In genomic region chr11:94794287-94795168, GRCh38 we compare ENCODE assay signal across 8 cellular contexts. TPM values are rescaled to one million over a fixed set of nuclear protein-coding genes. Genes with fewer than 3 reads are reported as not detected.
DNase-seq lines count a peak whose midpoint lies in the region; ATAC-seq and TF ChIP-seq lines count a peak whose summit lies in the region.

No MANE protein-coding gene starts in this region.

- POLR2A ChIA-PET in CD4-positive, alpha-beta memory T cell (lab: Charles Lee; ENCODE audit: partially characterized antibody) = no interaction called here

- H3K27ac Mint-ChIP-seq in CD4-positive, alpha-beta memory T cell = no peak overlapping the region
- H3K27ac Mint-ChIP-seq in activated CD8-positive, alpha-beta memory T cell treated with anti-CD3 and anti-CD28 coated beads, Interleukin-2, amount 10 ng/mL, durations not matched to agents 7 days and 5 days = no peak overlapping the region

- no peak overlapping the region for H3K27ac ChIP-seq in CD4-positive, alpha-beta memory T cell (ENCODE audit: low read depth, low read length)

- H3K4me3 ChIP-seq in fibroblast of pulmonary artery (replicated peaks; ENCODE audit: low read depth, low read length) = peak overlapping the region; percentile 43
- H3K4me3 ChIP-seq in CD4-positive, alpha-beta memory T cell (ENCODE audit: low read length in 2 of 2) = no peak overlapping the region

- H3K4me3 Mint-ChIP-seq in CD4-positive, alpha-beta memory T cell = no peak overlapping the region
- H3K4me3 Mint-ChIP-seq in activated CD8-positive, alpha-beta memory T cell treated with anti-CD3 and anti-CD28 coated beads, Interleukin-2, amount 10 ng/mL, durations not matched to agents 7 days and 5 days = no peak overlapping the region

- H3K36me3 ChIP-seq in CD4-positive, alpha-beta memory T cell (ENCODE audit: insufficient read depth, low read length) = no peaks in the 10 kb centered on the region

- H3K4me1 ChIP-seq in CD4-positive, alpha-beta memory T cell (ENCODE audit: insufficient read depth, low read length) = no peaks in the 10 kb centered on the region

- no peak for TF ChIP-seq CTCF in fibroblast of pulmonary artery (IDR thresholded peaks at IDR 0.05; ENCODE audit: low read length, missing control alignments)

- no peaks in the 10 kb centered on the region for H3K9me3 Mint-ChIP-seq in CD4-positive, alpha-beta memory T cell
- H3K9me3 Mint-ChIP-seq in activated CD8-positive, alpha-beta memory T cell treated with anti-CD3 and anti-CD28 coated beads, Interleukin-2, amount 10 ng/mL, durations not matched to agents 7 days and 5 days (ENCODE audit: low read depth) = no peaks in the 10 kb centered on the region

- no peaks in the 10 kb centered on the region for H3K9me3 ChIP-seq in CD4-positive, alpha-beta memory T cell (ENCODE audit: control insufficient read depth in 1 of 2, low read length in 2 of 2)

- DNase-seq in EH (ENCODE audit: low read depth) (peak; percentile 99), RPMI7951 (ENCODE audit: low read depth) (peak; percentile 99), fibroblast of pulmonary artery (ENCODE audit: low read depth) (peak; percentile 98), pulmonary artery endothelial cell (ENCODE audit: low read depth, low spot score) (peak; percentile 80)
- no peak for DNase-seq in CD4-positive, alpha-beta memory T cell
- DNase-seq in activated CD8-positive, alpha-beta memory T cell treated with anti-CD3 and anti-CD28 coated beads, Interleukin-2, amount 10 ng/mL, durations not matched to agents 7 days and 5 days = no peak

- intact Hi-C loops in CD4-positive, alpha-beta memory T cell (cut with micrococcal nuclease) = no loop called here

- no peaks in the 10 kb centered on the region for H3K4me1 Mint-ChIP-seq in CD4-positive, alpha-beta memory T cell
- H3K4me1 Mint-ChIP-seq in activated CD8-positive, alpha-beta memory T cell treated with anti-CD3 and anti-CD28 coated beads, Interleukin-2, amount 10 ng/mL, durations not matched to agents 7 days and 5 days = no peaks in the 10 kb centered on the region

- H3K36me3 Mint-ChIP-seq in CD4-positive, alpha-beta memory T cell = no peaks in the 10 kb centered on the region
- no peaks in the 10 kb centered on the region for H3K36me3 Mint-ChIP-seq in activated CD8-positive, alpha-beta memory T cell treated with anti-CD3 and anti-CD28 coated beads, Interleukin-2, amount 10 ng/mL, durations not matched to agents 7 days and 5 days

- peaks cover 2 to 12% of the 10 kb centered on the region in 2 donors for H3K27me3 Mint-ChIP-seq in CD4-positive, alpha-beta memory T cell
- H3K27me3 Mint-ChIP-seq in activated CD8-positive, alpha-beta memory T cell treated with anti-CD3 and anti-CD28 coated beads, Interleukin-2, amount 10 ng/mL, durations not matched to agents 7 days and 5 days = peaks cover 15% of the 10 kb centered on the region

- no peaks in the 10 kb centered on the region for H3K27me3 ChIP-seq in CD4-positive, alpha-beta memory T cell (ENCODE audit: insufficient read depth, low read length)

- CTCF ChIA-PET in CD4-positive, alpha-beta memory T cell (lab: Charles Lee; ENCODE audit: partially characterized antibody) = interaction anchor here (1.8 kb wide), 1 partner anchor 10 kb away, joined by 4 read pairs; no protein-coding TSS in a partner anchor
- CTCF ChIA-PET in activated CD8-positive, alpha-beta memory T cell treated with anti-CD3 and anti-CD28 coated beads, Interleukin-2, amount 10 ng/mL, durations not matched to agents 7 days and 5 days (lab: Charles Lee) = no interaction called here

- no peak for ATAC-seq in GM19324 (IDR thresholded peaks at IDR 0.05; ENCODE audit: low FRiP score, unreplicated experiment)
- no peak for ATAC-seq in activated CD8-positive, alpha-beta memory T cell treated with anti-CD3 and anti-CD28 coated beads, Interleukin-2, amount 10 ng/mL, durations not matched to agents 7 days and 5 days
- no peak for ATAC-seq in HG03196 (IDR thresholded peaks at IDR 0.05; ENCODE audit: unreplicated experiment)

RNA-seq across cellular contexts. Expression of gene AMOTL1, which starts 26.4 kb away (rescaled TPM):
- total RNA-seq in RPMI7951 (2014; rRNA removed; shearing (Covaris generic)) = 24.4 and 24.8 TPM in 2 replicates
- 46.2 and 49.5 TPM in 2 replicates for total RNA-seq in pulmonary artery endothelial cell
- under 1 TPM; 0.06 to 0.09 TPM for total RNA-seq in CD4-positive, alpha-beta memory T cell
- polyA plus RNA-seq in CD4-positive, alpha-beta memory T cell = under 1 TPM in 1 of 2 donors, not detected in 1; 0.07 TPM
- total RNA-seq in activated CD8-positive, alpha-beta memory T cell treated with anti-CD3 and anti-CD28 coated beads, Interleukin-2, amount 10 ng/mL, durations not matched to agents 7 days and 5 days = 1 to 10 TPM; 3.9 to 4.6 TPM

Comparison
In these comparisons a context has a peak if more than half of its experiments do, and no peak if none do; other contexts are left out.
1. DNase-seq: peak in EH (single experiment), RPMI7951 (single experiment), fibroblast of pulmonary artery (single experiment) and pulmonary artery endothelial cell (single experiment); none in CD4-positive, alpha-beta memory T cell (0 of 5) and activated CD8-positive, alpha-beta memory T cell treated with anti-CD3 and anti-CD28 coated beads, Interleukin-2, amount 10 ng/mL, durations not matched to agents 7 days and 5 days (single experiment).
2. RNA of gene AMOTL1, which starts 26.4 kb away (total RNA-seq): 46.2 to 49.5 TPM in pulmonary artery endothelial cell, 24.4 to 24.8 TPM in RPMI7951 and 3.9 to 4.6 TPM in activated CD8-positive, alpha-beta memory T cell treated with anti-CD3 and anti-CD28 coated beads, Interleukin-2, amount 10 ng/mL, durations not matched to agents 7 days and 5 days; 0.06 to 0.09 TPM in CD4-positive, alpha-beta memory T cell; every median in the first group is over 4 times any median in the second.